Comparison of ENCODE assay signal across 26 cellular contexts in the genomic region with DNA sequence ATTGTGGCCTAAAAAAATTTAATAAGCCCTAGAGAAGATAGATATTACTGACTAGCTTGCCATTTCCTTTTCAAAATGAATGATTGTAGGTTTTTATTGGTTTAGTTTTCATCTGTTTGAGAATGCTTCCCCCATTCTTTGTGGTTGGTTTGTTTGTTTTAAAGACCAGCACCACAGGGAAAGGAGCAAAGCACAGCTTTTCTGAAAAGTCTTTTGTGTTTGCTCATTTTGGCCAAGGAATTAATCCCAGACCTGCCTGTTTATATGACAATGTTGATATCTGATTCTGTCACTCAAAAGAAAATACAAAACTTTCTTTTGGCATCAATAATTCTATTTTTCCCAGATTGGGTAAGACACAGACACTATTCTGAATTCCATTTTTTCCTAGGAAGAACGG.
DNase-seq lines count a peak whose midpoint lies in the region; ATAC-seq, FAIRE-seq and TF ChIP-seq lines count a peak whose summit lies in the region.
"Had no signal": no experiment of that assay in that cellular context is flagged by ENCODE, and none has a peak within 500 bp of the region (broad histone marks: within the 10 kb centered on the region; RNA-seq: fewer than 3 reads in every experiment).

No MANE protein-coding gene starts in this region.

- no peaks in the 10 kb centered on the region for H3K4me1 ChIP-seq in upper lobe of left lung
- H3K4me1 ChIP-seq: esophagus muscularis mucosa, gastroesophageal sphincter, lower lobe of right lung had no signal

- H3K4me3 ChIP-seq in brain microvascular endothelial cell (ENCODE audit: low read depth, low read length) (no peak overlapping the region), upper lobe of left lung (no peak overlapping the region)
- H3K4me3 ChIP-seq: esophagus muscularis mucosa, gastroesophageal sphincter, lower lobe of right lung had no signal

- H3K4me3 Mint-ChIP-seq in mesothelial cell of epicardium (no peak overlapping the region), progenitor cell of endocrine pancreas (ENCODE audit: low read depth) (no peak overlapping the region)
- H3K4me3 Mint-ChIP-seq: activated T-helper 17 cell treated with anti-CD3 and anti-CD28 coated beads, Interleukin-2, amount 50 U/mL, for 72 hours; CD8-positive, alpha-beta T cell; naive thymus-derived CD8-positive, alpha-beta T cell had no signal

- no peak for TF ChIP-seq EP300 in upper lobe of left lung (IDR thresholded peaks at IDR 0.05)

- no peak for TF ChIP-seq CTCF in AG09319 (IDR thresholded peaks at IDR 0.05; ENCODE audit: low read depth, low read length)
- TF ChIP-seq CTCF in brain microvascular endothelial cell (IDR thresholded peaks at IDR 0.05; ENCODE audit: low read depth, low read length, missing control alignments): no peak
- no peak for TF ChIP-seq CTCF in mesothelial cell of epicardium (IDR thresholded peaks at IDR 0.05; ENCODE audit: unreplicated experiment)
- no peak for TF ChIP-seq CTCF in progenitor cell of endocrine pancreas (IDR thresholded peaks at IDR 0.05; ENCODE audit: unreplicated experiment)
- TF ChIP-seq CTCF in upper lobe of left lung (IDR thresholded peaks at IDR 0.05): no peak

- no peak overlapping the region for H3K27ac ChIP-seq in brain microvascular endothelial cell
- no peak overlapping the region for H3K27ac ChIP-seq in upper lobe of left lung
- H3K27ac ChIP-seq: esophagus muscularis mucosa, gastroesophageal sphincter, lower lobe of right lung, WERI-Rb-1 had no signal

- H3K4me1 Mint-ChIP-seq in mesothelial cell of epicardium: no peaks in the 10 kb centered on the region
- peaks cover 4% of the 10 kb centered on the region for H3K4me1 Mint-ChIP-seq in progenitor cell of endocrine pancreas (ENCODE audit: low read depth)
- H3K4me1 Mint-ChIP-seq: activated T-helper 17 cell treated with anti-CD3 and anti-CD28 coated beads, Interleukin-2, amount 50 U/mL, for 72 hours; naive thymus-derived CD8-positive, alpha-beta T cell had no signal

- TF ChIP-seq POLR2A in upper lobe of left lung (IDR thresholded peaks at IDR 0.05): no peak

- H3K36me3 Mint-ChIP-seq in mesothelial cell of epicardium (no peaks in the 10 kb centered on the region), progenitor cell of endocrine pancreas (ENCODE audit: insufficient read depth) (peaks cover 4% of the 10 kb centered on the region)
- H3K36me3 Mint-ChIP-seq: CD8-positive, alpha-beta T cell had no signal

- in situ Hi-C loops in brain microvascular endothelial cell (cut with HindIII; ENCODE audit: low pct_ligation_motif_present, low sequenced_read_pairs): no loop called here

- H3K27me3 ChIP-seq in brain microvascular endothelial cell (replicated peaks): no peaks in the 10 kb centered on the region
- no peaks in the 10 kb centered on the region for H3K27me3 ChIP-seq in upper lobe of left lung
- H3K27me3 ChIP-seq: esophagus muscularis mucosa, gastroesophageal sphincter had no signal

- 92 to 94% methylated on average over 1 of the region's 1 CpG for WGBS in upper lobe of left lung, 2 donors

- ATAC-seq in upper lobe of left lung (ENCODE audit: low FRiP score in 2 of 2): no peak
- ATAC-seq: activated T-helper 17 cell treated with anti-CD3 and anti-CD28 coated beads, Interleukin-2, amount 50 U/mL, for 72 hours; CD8-positive, alpha-beta T cell; gastroesophageal sphincter; HCT116; lower lobe of right lung; naive thymus-derived CD8-positive, alpha-beta T cell; stimulated activated naive CD8-positive, alpha-beta T cell treated with anti-CD3 and anti-CD28 coated beads, Interleukin-15, Interleukin-2, amounts not matched to agents 100 U/mL and 50 U/mL, for 24 hours had no signal

- no peaks in the 10 kb centered on the region for H3K9me3 ChIP-seq in upper lobe of left lung
- H3K9me3 ChIP-seq: gastroesophageal sphincter had no signal

- H3K27ac Mint-ChIP-seq in mesothelial cell of epicardium (peak overlapping the region; percentile 9), progenitor cell of endocrine pancreas (no peak overlapping the region)
- H3K27ac Mint-ChIP-seq: activated T-helper 17 cell treated with anti-CD3 and anti-CD28 coated beads, Interleukin-2, amount 50 U/mL, for 72 hours; CD8-positive, alpha-beta T cell; naive thymus-derived CD8-positive, alpha-beta T cell had no signal

- H3K9me3 Mint-ChIP-seq in mesothelial cell of epicardium: peaks cover 19% of the 10 kb centered on the region
- peaks cover 13% of the 10 kb centered on the region for H3K9me3 Mint-ChIP-seq in progenitor cell of endocrine pancreas (ENCODE audit: low read depth)

- FAIRE-seq in HTR-8/SVneo (lab: Jason Lieb, UNC): no peak
- FAIRE-seq: GM19239, small intestine had no signal

- H3K27me3 Mint-ChIP-seq in mesothelial cell of epicardium (ENCODE audit: low read depth) (no peaks in the 10 kb centered on the region), progenitor cell of endocrine pancreas (no peaks in the 10 kb centered on the region)
- H3K27me3 Mint-ChIP-seq: activated T-helper 17 cell treated with anti-CD3 and anti-CD28 coated beads, Interleukin-2, amount 50 U/mL, for 72 hours; naive thymus-derived CD8-positive, alpha-beta T cell had no signal

- DNase-seq in AG09319 (ENCODE audit: extremely low read depth, low read depth) (peak; percentile 30), HTR-8/SVneo (ENCODE audit: insufficient read length, low spot score) (peak; percentile 8), brain microvascular endothelial cell (peak; percentile 18), mesothelial cell of epicardium (ENCODE audit: low spot score in 2 of 2, unreplicated experiment in 2 of 2) (no peak), progenitor cell of endocrine pancreas (ENCODE audit: low spot score, unreplicated experiment) (no peak), NCI-H2227 (lab: John Stamatoyannopoulos, UW; ENCODE audit: unreplicated experiment) (no peak), upper lobe of left lung (no peak)
- no peak for DNase-seq in activated CD4-positive, CD25-positive, alpha-beta regulatory T cell (lab: John Stamatoyannopoulos, UW)
- DNase-seq: activated CD4-positive, alpha-beta T cell treated with anti-CD3 and anti-CD28 coated beads for 48 hours; activated naive CD4-positive, alpha-beta T cell treated with anti-CD3 and anti-CD28 coated beads, Interleukin-2, amount 50 U/mL, for 16 hours; AML-193; CD8-positive, alpha-beta T cell; lower lobe of right lung; MV-4-11; naive thymus-derived CD8-positive, alpha-beta T cell; NCI-H1436; NCI-H446; small intestine; stimulated activated CD4-positive, alpha-beta T cell treated with anti-CD3 and anti-CD28 coated beads, Interleukin-1b, Interleukin-23, amount 100 ng/mL, for 48 hours; stimulated activated naive CD8-positive, alpha-beta T cell treated with anti-CD3 and anti-CD28 coated beads, Interleukin-15, Interleukin-2, amounts not matched to agents 100 U/mL and 50 U/mL, for 24 hours; WERI-Rb-1 had no signal

- no peaks in the 10 kb centered on the region for H3K36me3 ChIP-seq in brain microvascular endothelial cell (replicated peaks)
- no peaks in the 10 kb centered on the region for H3K36me3 ChIP-seq in upper lobe of left lung
- H3K36me3 ChIP-seq: esophagus muscularis mucosa, gastroesophageal sphincter, lower lobe of right lung, WERI-Rb-1 had no signal

Comparison
In these comparisons a context has a peak if more than half of its experiments do, and no peak if none do; other contexts are left out.
1. DNase-seq: peak in AG09319 (single experiment), HTR-8/SVneo (single experiment) and brain microvascular endothelial cell (single experiment); none in mesothelial cell of epicardium (0 of 2), progenitor cell of endocrine pancreas (single experiment), activated CD4-positive, CD25-positive, alpha-beta regulatory T cell (0 of 4), NCI-H2227 (single experiment) and upper lobe of left lung (0 of 2).